Comparison of ENCODE assay signal across 18 cellular contexts in the genomic region with DNA sequence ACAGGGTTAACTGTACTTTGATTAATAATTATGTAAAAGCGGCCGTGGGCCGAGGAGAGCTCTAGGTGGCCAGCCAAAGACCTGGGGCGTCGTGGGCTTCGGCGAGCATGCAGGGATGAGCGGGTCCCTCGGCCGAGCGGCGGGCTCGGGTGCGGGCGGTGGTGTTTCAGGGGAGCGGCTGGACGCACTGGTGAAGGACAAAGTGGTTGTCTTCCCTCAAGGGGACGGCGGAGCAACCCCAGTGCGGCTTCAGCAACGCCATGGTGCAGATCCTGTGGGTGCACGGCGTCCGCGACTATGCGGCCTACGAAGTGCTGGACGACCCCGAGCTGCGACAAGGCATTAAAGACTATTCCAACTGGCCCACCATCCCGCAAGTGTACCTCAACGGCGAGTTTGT.
DNase-seq lines count a peak whose midpoint lies in the region; ATAC-seq and TF ChIP-seq lines count a peak whose summit lies in the region.
"Had no signal": no experiment of that assay in that cellular context is flagged by ENCODE, and none has a peak within 500 bp of the region (broad histone marks: within the 10 kb centered on the region; RNA-seq: fewer than 3 reads in every experiment).

No MANE protein-coding gene starts in this region.

- H3K4me3 ChIP-seq in ACC112 (ENCODE audit: low read depth, low read length) (no peak overlapping the region), GM23248 (no peak overlapping the region), PC-9 (no peak overlapping the region), lower lobe of right lung (no peak overlapping the region)
- H3K4me3 ChIP-seq: A549, BLaER1, HAP-1 had no signal

- POLR2A ChIA-PET in PC-9 (lab: Charles Lee; ENCODE audit: unreplicated experiment) = no interaction called here

- no peaks in the 10 kb centered on the region for H3K36me3 Mint-ChIP-seq in glutamatergic neuron (ENCODE audit: unreplicated experiment)
- H3K36me3 Mint-ChIP-seq: CD14-positive monocyte; CD4-positive, alpha-beta memory T cell; IgD-negative memory B cell had no signal

- no peaks in the 10 kb centered on the region for H3K79me2 ChIP-seq in ACC112 (ENCODE audit: control insufficient read depth, insufficient read depth, low read length, unreplicated experiment)
- H3K79me2 ChIP-seq in GM23248 (ENCODE audit: insufficient read depth) = no peaks in the 10 kb centered on the region
- H3K79me2 ChIP-seq in PC-9 (ENCODE audit: low read depth) = peaks cover 7% of the 10 kb centered on the region; the same call in 1 of the 2 replicates

- TF ChIP-seq CTCF in PC-9 (conservative IDR thresholded peaks at IDR 0.05) (no peak), lower lobe of right lung (IDR thresholded peaks at IDR 0.05) (no peak), glutamatergic neuron (IDR thresholded peaks at IDR 0.05; ENCODE audit: partially characterized antibody, unreplicated experiment) (no peak), foreskin keratinocyte (conservative IDR thresholded peaks at IDR 0.05) (no peak)

- in situ Hi-C loops in GM23248 (cut with MboI) (no loop called here), KBM-7 (cut with MboI; ENCODE audit: low pct_unique_long_range_greater_than_20kb, low sequenced_read_pairs) (no loop called here)

- no peak overlapping the region for H3K4me3 Mint-ChIP-seq in glutamatergic neuron (ENCODE audit: unreplicated experiment)
- H3K4me3 Mint-ChIP-seq: CD14-positive monocyte; CD4-positive, alpha-beta memory T cell; IgD-negative memory B cell had no signal

- no peaks in the 10 kb centered on the region for H3K27me3 Mint-ChIP-seq in glutamatergic neuron (ENCODE audit: unreplicated experiment)
- H3K27me3 Mint-ChIP-seq: CD4-positive, alpha-beta memory T cell; IgD-negative memory B cell had no signal

- peaks cover 23% of the 10 kb centered on the region for H3F3A ChIP-seq in GM23248 (ENCODE audit: insufficient read depth)
- H3F3A ChIP-seq in PC-9 (ENCODE audit: insufficient read depth, low read depth) = peaks cover 45% of the 10 kb centered on the region

- H2AFZ ChIP-seq in ACC112 (ENCODE audit: low read length, unreplicated experiment) = no peak overlapping the region
- no peak overlapping the region for H2AFZ ChIP-seq in GM23248
- H2AFZ ChIP-seq in PC-9 = no peak overlapping the region

- H3K4me1 ChIP-seq in ACC112 (ENCODE audit: control insufficient read depth, insufficient read depth, low read length, unreplicated experiment) (peaks cover 36% of the 10 kb centered on the region), GM23248 (ENCODE audit: insufficient read depth) (peaks cover 49% of the 10 kb centered on the region), PC-9 (replicated peaks; ENCODE audit: insufficient read depth) (peaks cover 41% of the 10 kb centered on the region), lower lobe of right lung (no peaks in the 10 kb centered on the region), foreskin keratinocyte (no peaks in the 10 kb centered on the region)
- H3K4me1 ChIP-seq: HAP-1 had no signal

- ATAC-seq in lower lobe of right lung (no peak), foreskin keratinocyte (no peak)
- ATAC-seq: A549 had no signal

- H3K27ac Mint-ChIP-seq in glutamatergic neuron (ENCODE audit: unreplicated experiment) = no peak overlapping the region
- H3K27ac Mint-ChIP-seq: CD14-positive monocyte; CD4-positive, alpha-beta memory T cell; IgD-negative memory B cell had no signal

- no peaks in the 10 kb centered on the region for H3K36me3 ChIP-seq in ACC112 (ENCODE audit: insufficient read depth, low read length)
- H3K36me3 ChIP-seq in GM23248 (ENCODE audit: low read depth) = no peaks in the 10 kb centered on the region
- peaks cover 10% of the 10 kb centered on the region; the same call in 1 of the 2 replicates for H3K36me3 ChIP-seq in PC-9 (ENCODE audit: low read depth)
- no peaks in the 10 kb centered on the region for H3K36me3 ChIP-seq in lower lobe of right lung
- H3K36me3 ChIP-seq: BLaER1, HAP-1 had no signal

- no peak overlapping the region for H3K9ac ChIP-seq in GM23248
- H3K9ac ChIP-seq: BLaER1 had no signal

- H3K27me3 ChIP-seq in ACC112 (ENCODE audit: insufficient read depth, low read length) (no peaks in the 10 kb centered on the region), GM23248 (replicated peaks; ENCODE audit: insufficient read depth) (no peaks in the 10 kb centered on the region), PC-9 (ENCODE audit: insufficient read depth, low read depth) (no peaks in the 10 kb centered on the region), lower lobe of right lung (ENCODE audit: low read depth) (no peaks in the 10 kb centered on the region), foreskin keratinocyte (no peaks in the 10 kb centered on the region)
- H3K27me3 ChIP-seq: BLaER1 had no signal

- H3K9me3 ChIP-seq in GM23248 (ENCODE audit: low read depth) = no peaks in the 10 kb centered on the region
- H3K9me3 ChIP-seq in PC-9 (ENCODE audit: insufficient read depth, low read depth) = peaks cover 11% of the 10 kb centered on the region; the same call in 1 of the 2 replicates
- no peaks in the 10 kb centered on the region for H3K9me3 ChIP-seq in lower lobe of right lung
- H3K9me3 ChIP-seq: HAP-1 had no signal

- no peaks in the 10 kb centered on the region for H4K20me1 ChIP-seq in GM23248 (ENCODE audit: insufficient read depth)
- H4K20me1 ChIP-seq in PC-9 (ENCODE audit: insufficient read depth) = no peaks in the 10 kb centered on the region
- H4K20me1 ChIP-seq: BLaER1 had no signal

- no peak for DNase-seq in GM23248
- DNase-seq in PC-9 = no peak
- peak; percentile 15 for DNase-seq in lower lobe of right lung
- DNase-seq in glutamatergic neuron = no peak
- DNase-seq in 8988T = no peak
- no peak for DNase-seq in KBM-7
- no peak for DNase-seq in foreskin keratinocyte
- DNase-seq: CD4-positive, alpha-beta memory T cell; DMS153; DMS79; GF-D8; KG1 had no signal

- intact Hi-C loops in PC-9 (cut with micrococcal nuclease; ENCODE audit: unreplicated experiment) = loop anchor here (10.0 kb wide), 1 partner anchor 418 kb away; the partner anchor contains the start of gene TMEM255A
- intact Hi-C loops in lower lobe of right lung (cut with DNase I) = no loop called here

- H3K9me2 ChIP-seq in GM23248 (ENCODE audit: insufficient read depth) (no peaks in the 10 kb centered on the region), PC-9 (ENCODE audit: insufficient read depth) (no peaks in the 10 kb centered on the region)

- H3K9me3 Mint-ChIP-seq in glutamatergic neuron (ENCODE audit: unreplicated experiment) = no peaks in the 10 kb centered on the region

- H3K27ac ChIP-seq in ACC112 (ENCODE audit: low read depth, low read length) (peak overlapping the region; percentile 100), GM23248 (peak overlapping the region; percentile 77), PC-9 (peak overlapping the region; percentile 99; the same call in 1 of the 2 replicates), lower lobe of right lung (no peak overlapping the region), foreskin keratinocyte (no peak overlapping the region)
- H3K27ac ChIP-seq: BLaER1 had no signal

- no peaks in the 10 kb centered on the region for H3K4me1 Mint-ChIP-seq in glutamatergic neuron (ENCODE audit: low read depth, unreplicated experiment)
- H3K4me1 Mint-ChIP-seq: CD14-positive monocyte; CD4-positive, alpha-beta memory T cell had no signal

- H3K4me2 ChIP-seq in GM23248 (ENCODE audit: unreplicated experiment) = no peak overlapping the region
- no peak overlapping the region for H3K4me2 ChIP-seq in PC-9
- H3K4me2 ChIP-seq: A549, BLaER1 had no signal

- CTCF ChIA-PET in PC-9 (lab: Charles Lee) = interaction anchor here (0.6 to 0.7 kb wide), 2 partner anchors 34 to 102 kb away, joined by 3 to 9 read pairs; no protein-coding TSS in a partner anchor

- BruUV-seq in PC-9 (replicated peaks; lab: Mats Ljungman, UMichigan) = no TSS peak

- WGBS in GM23248 (ENCODE audit: low coverage in 1 of 2, low lambda C conversion rate in 2 of 2, missing lambda C conversion rate in 2 of 2), 2 experiments = 93 to 100% methylated on average over 9 to 29 of the region's 33 CpGs

Comparison
In these comparisons a context has a peak if more than half of its experiments do, and no peak if none do; other contexts are left out.
1. H3K27ac ChIP-seq: peak in ACC112 (single experiment), GM23248 (single experiment) and PC-9 (single experiment); none in lower lobe of right lung (single experiment) and foreskin keratinocyte (single experiment).